ENCODE assay signal across 1 cellular context in genomic region chr4:82421796-82422560, GRCh38.
TF ChIP-seq lines count a peak whose summit lies in the region.

No MANE protein-coding gene starts in this region.

TF ChIP-seq in GM12878, 131 proteins besides CTCF, POLR2A, EP300 and RAD21 (continued from another document):
- TF ChIP-seq SP1 (IDR thresholded peaks at IDR 0.05; ENCODE audit: low read depth, low read length): no peak
- TF ChIP-seq EED (IDR thresholded peaks at IDR 0.05; ENCODE audit: low read depth): no peak
- TF ChIP-seq ZSCAN29 (IDR thresholded peaks at IDR 0.05): no peak
- TF ChIP-seq POLR2AphosphoS2 (IDR thresholded peaks at IDR 0.05; ENCODE audit: low read depth, low read length): peak; percentile 50; the same call in 1 of the 2 replicates
- no peak for TF ChIP-seq MEF2A (IDR thresholded peaks at IDR 0.05; ENCODE audit: insufficient read depth, low read depth, low read length)
- 0 out of 2 replicates have a peak, but pooled peaks have one; percentile 2 for TF ChIP-seq CBFB (IDR thresholded peaks at IDR 0.05; ENCODE audit: low read depth)
- TF ChIP-seq SMAD5 (IDR thresholded peaks at IDR 0.05; ENCODE audit: low read depth): no peak
- no peak; the same call in 1 of the 2 replicates for TF ChIP-seq BACH1 (IDR thresholded peaks at IDR 0.05; ENCODE audit: borderline replicate concordance)
- no peak for TF ChIP-seq MLLT1 (IDR thresholded peaks at IDR 0.05)
- no peak for TF ChIP-seq STAT3 (IDR thresholded peaks at IDR 0.05; ENCODE audit: low read depth, low read length)
- peak; percentile 90 for TF ChIP-seq POLR2AphosphoS5 (IDR thresholded peaks at IDR 0.05; ENCODE audit: low read length)
- no peak for TF ChIP-seq MTA2 (IDR thresholded peaks at IDR 0.05; ENCODE audit: low read depth)
- TF ChIP-seq MTA3 (IDR thresholded peaks at IDR 0.05; ENCODE audit: borderline replicate concordance, low read length): 0 out of 2 replicates have a peak, but pooled peaks have one; percentile 68
- TF ChIP-seq FOXM1 (IDR thresholded peaks at IDR 0.05; ENCODE audit: low read depth, low read length): no peak; the same call in none of the 2 replicates
- no peak for TF ChIP-seq TCF12 (IDR thresholded peaks at IDR 0.05; ENCODE audit: low read depth, low read length)
- no peak for TF ChIP-seq SKIL (IDR thresholded peaks at IDR 0.05; ENCODE audit: low read depth, poor library complexity, severe bottlenecking)
- no peak for TF ChIP-seq NKRF (conservative IDR thresholded peaks at IDR 0.05)
- no peak for TF ChIP-seq HCFC1 (IDR thresholded peaks at IDR 0.05; ENCODE audit: low read length)
- TF ChIP-seq PAX5 (IDR thresholded peaks at IDR 0.05; ENCODE audit: borderline replicate concordance, low read depth, low read length): no peak
- 0 out of 2 replicates have a peak, but pooled peaks have one; percentile 11 for TF ChIP-seq NFIC (IDR thresholded peaks at IDR 0.05; ENCODE audit: low read depth, low read length)
- TF ChIP-seq CBX5 (IDR thresholded peaks at IDR 0.05; ENCODE audit: low read depth): no peak
- TF ChIP-seq HDAC6 (IDR thresholded peaks at IDR 0.05; ENCODE audit: unreplicated experiment): peak; percentile 34
- no peak for TF ChIP-seq ATF7 (IDR thresholded peaks at IDR 0.05; ENCODE audit: low read depth)
- TF ChIP-seq NR2F1 (conservative IDR thresholded peaks at IDR 0.05): no peak
- no peak for TF ChIP-seq CBX3 (IDR thresholded peaks at IDR 0.05; ENCODE audit: borderline replicate concordance, low read depth)
- TF ChIP-seq BCL11A (IDR thresholded peaks at IDR 0.05; ENCODE audit: low read depth, low read length): no peak
- no peak for TF ChIP-seq IRF5 (IDR thresholded peaks at IDR 0.05; ENCODE audit: borderline replicate concordance)
- peak; percentile 70 for TF ChIP-seq PML (IDR thresholded peaks at IDR 0.05; ENCODE audit: low read length)
- TF ChIP-seq SREBF1 (IDR thresholded peaks at IDR 0.05; ENCODE audit: low read length): no peak
- no peak for TF ChIP-seq SREBF2 (IDR thresholded peaks at IDR 0.05; ENCODE audit: low read length)
- TF ChIP-seq SMARCA5 (IDR thresholded peaks at IDR 0.05): no peak
- TF ChIP-seq EZH2 (IDR thresholded peaks at IDR 0.05; ENCODE audit: borderline replicate concordance, control insufficient read depth, low read depth, low read length): no peak
- no peak for TF ChIP-seq CREB1 (IDR thresholded peaks at IDR 0.05; ENCODE audit: low read depth)
- no peak for TF ChIP-seq PKNOX1 (IDR thresholded peaks at IDR 0.05)
- peak; percentile 80 for TF ChIP-seq BCL3 (IDR thresholded peaks at IDR 0.05; ENCODE audit: borderline replicate concordance, insufficient read depth, low read depth, low read length, poor library complexity, severe bottlenecking)
- no peak for TF ChIP-seq RELB (IDR thresholded peaks at IDR 0.05; ENCODE audit: low read depth)
- no peak for TF ChIP-seq NBN (IDR thresholded peaks at IDR 0.05)
